8 cellular contexts compared by ENCODE assay signal in the genomic region with DNA sequence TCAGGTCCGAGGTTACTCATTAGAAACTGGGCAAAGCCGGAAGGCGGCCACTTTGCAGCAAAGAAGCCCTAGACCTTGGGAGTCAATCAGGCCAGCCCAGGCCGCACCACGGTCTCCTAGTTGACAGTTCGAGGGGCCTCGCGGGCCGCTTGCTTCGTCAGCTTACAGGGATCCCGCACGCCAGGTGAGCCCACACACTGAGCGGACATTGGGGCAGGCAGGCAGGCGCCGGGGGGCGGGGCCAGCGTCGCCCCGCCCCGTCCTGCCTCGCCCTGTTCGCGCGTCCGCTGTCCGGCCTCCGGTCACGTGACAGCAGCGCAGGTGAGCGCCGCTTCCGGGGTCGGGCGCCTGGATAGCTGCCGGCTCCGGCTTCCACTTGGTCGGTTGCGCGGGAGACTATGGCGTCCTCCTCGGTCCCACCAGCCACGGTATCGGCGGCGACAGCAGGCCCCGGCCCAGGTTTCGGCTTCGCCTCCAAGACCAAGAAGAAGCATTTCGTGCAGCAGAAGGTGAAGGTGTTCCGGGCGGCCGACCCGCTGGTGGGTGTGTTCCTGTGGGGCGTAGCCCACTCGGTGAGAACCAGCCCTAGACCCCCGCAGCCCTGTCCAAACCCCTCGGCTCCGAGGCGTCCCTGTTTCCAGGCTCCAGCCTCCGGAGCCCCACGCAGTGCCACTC. TPM values are rescaled to one million over a fixed set of nuclear protein-coding genes. Genes with fewer than 3 reads are reported as not detected.
DNase-seq lines count a peak whose midpoint lies in the region; ATAC-seq, FAIRE-seq and TF ChIP-seq lines count a peak whose summit lies in the region.

Gene PIP4K2C, plus strand, starts transcription at position 301 of the 675 bp plus-strand sequence. Its CDS starts 98 bp downstream, at position 399.

- CTCF ChIA-PET in BJ (lab: Yijun Ruan, JAX) = interaction anchor here (0.8 to 4.8 kb wide), 8 partner anchors 7 to 146 kb away, joined by 3 to 35 read pairs (median 6); partner anchors contain the start of genes B4GALNT1 and GLI1

- peak within 1 kb of the TSS; percentile 94 for H3K4me3 ChIP-seq in BJ (ENCODE audit: low read depth, low read length)
- H3K4me3 ChIP-seq in dorsolateral prefrontal cortex = peak within 1 kb of the TSS; percentile 58 to 100 (median 93)
- H3K4me3 ChIP-seq in lower leg skin (ENCODE audit: low read depth, poor library complexity, severe bottlenecking) = peak within 1 kb of the TSS; percentile 91

- ATAC-seq in HG03432 (IDR thresholded peaks at IDR 0.05; ENCODE audit: unreplicated experiment) = peak; percentile 96

- intact Hi-C loops in dorsolateral prefrontal cortex (cut with DNase I) (loop anchor here (1.0 to 5.0 kb wide), 3 partner anchors 44 to 102 kb away; partner anchors contain the start of genes DCTN2 (in 1 of the 2) and OS9 (in 1 of the 2)), lower leg skin (cut with DNase I; ENCODE audit: low total_unique reads) (no loop called here)

- peak; percentile 71 for FAIRE-seq in GM19239 (lab: Jason Lieb, UNC)

- POLR2A ChIA-PET in BJ (lab: Charles Lee) = interaction anchor here (0.6 kb wide), 1 partner anchor 12 kb away, joined by 5 read pairs; no protein-coding TSS in a partner anchor

- peak within 1 kb of the TSS in 57 of 59 donors; percentile 7 to 92 (median 82) for H3K27ac ChIP-seq in dorsolateral prefrontal cortex

- DNase-seq in BJ (ENCODE audit: low read depth) = no peak
- DNase-seq in GM19239 (ENCODE audit: insufficient read length, low spot score) = peak; percentile 93
- peak; percentile 94 for DNase-seq in NCI-H774 (lab: John Stamatoyannopoulos, UW)
- DNase-seq in activated CD4-positive, alpha-beta T cell treated with anti-CD3 and anti-CD28 coated beads, Interleukin-2, amount 50 U/mL, for 48 hours = peak; percentile 79 to 83
- DNase-seq in dorsolateral prefrontal cortex = peak; percentile 69 to 91 (median 80)
- peak; percentile 58 to 95 for DNase-seq in lower leg skin (ENCODE audit: low spot score in 2 of 2)
- peak; percentile 72 to 74 for DNase-seq in stimulated activated CD4-positive, alpha-beta T cell treated with anti-CD3 and anti-CD28 coated beads, Interleukin-4, amount 100 ng/mL, for 4 hours

- 0 out of 2 replicates have a peak, but pooled peaks cover 1% of the 10 kb centered on the region for H3K36me3 ChIP-seq in BJ (ENCODE audit: control insufficient read depth, insufficient read depth, low read length)

- TF ChIP-seq POLR2A in lower leg skin (IDR thresholded peaks at IDR 0.05) = no peak

- TF ChIP-seq CTCF in BJ (IDR thresholded peaks at IDR 0.05; ENCODE audit: insufficient read depth, low read depth, low read length) (no peak), dorsolateral prefrontal cortex (IDR thresholded peaks at IDR 0.05 in 54 of 56, conservative IDR thresholded peaks at IDR 0.05 in 2 of 56; ENCODE audit: low read depth in 1 of 56, partially characterized antibody in 56 of 56) (peak in 16 of 56 donors; percentile 3 to 45 (median 24)), lower leg skin (IDR thresholded peaks at IDR 0.05) (no peak)

- WGBS in lower leg skin, 2 donors = 1 to 2% methylated on average over 34 to 37 of the region's 61 CpGs

- H3K27me3 ChIP-seq in BJ (ENCODE audit: control insufficient read depth, insufficient read depth, low read length) (no peaks in the 10 kb centered on the region; the same call in 1 of the 2 replicates), dorsolateral prefrontal cortex (no peaks in the 10 kb centered on the region)

RNA-seq across cellular contexts. Expression of gene PIP4K2C, which starts in this region (rescaled TPM):
- 24.3 and 30.1 TPM in 2 replicates for polyA plus RNA-seq in BJ (2011; rRNA removed)
- polyA minus RNA-seq in BJ (2011; rRNA and poly(A)+ RNA removed) = 10.5 and 12.3 TPM in 2 replicates
- total RNA-seq in dorsolateral prefrontal cortex (100 to 1,000 TPM in 2 of 120 experiments, 10 to 100 TPM in 118; 37.9 to 103 (median 73.9) TPM), lower leg skin (10 to 100 TPM; 29.1 to 48.9 (median 39.1) TPM)
